In the genomic region with DNA sequence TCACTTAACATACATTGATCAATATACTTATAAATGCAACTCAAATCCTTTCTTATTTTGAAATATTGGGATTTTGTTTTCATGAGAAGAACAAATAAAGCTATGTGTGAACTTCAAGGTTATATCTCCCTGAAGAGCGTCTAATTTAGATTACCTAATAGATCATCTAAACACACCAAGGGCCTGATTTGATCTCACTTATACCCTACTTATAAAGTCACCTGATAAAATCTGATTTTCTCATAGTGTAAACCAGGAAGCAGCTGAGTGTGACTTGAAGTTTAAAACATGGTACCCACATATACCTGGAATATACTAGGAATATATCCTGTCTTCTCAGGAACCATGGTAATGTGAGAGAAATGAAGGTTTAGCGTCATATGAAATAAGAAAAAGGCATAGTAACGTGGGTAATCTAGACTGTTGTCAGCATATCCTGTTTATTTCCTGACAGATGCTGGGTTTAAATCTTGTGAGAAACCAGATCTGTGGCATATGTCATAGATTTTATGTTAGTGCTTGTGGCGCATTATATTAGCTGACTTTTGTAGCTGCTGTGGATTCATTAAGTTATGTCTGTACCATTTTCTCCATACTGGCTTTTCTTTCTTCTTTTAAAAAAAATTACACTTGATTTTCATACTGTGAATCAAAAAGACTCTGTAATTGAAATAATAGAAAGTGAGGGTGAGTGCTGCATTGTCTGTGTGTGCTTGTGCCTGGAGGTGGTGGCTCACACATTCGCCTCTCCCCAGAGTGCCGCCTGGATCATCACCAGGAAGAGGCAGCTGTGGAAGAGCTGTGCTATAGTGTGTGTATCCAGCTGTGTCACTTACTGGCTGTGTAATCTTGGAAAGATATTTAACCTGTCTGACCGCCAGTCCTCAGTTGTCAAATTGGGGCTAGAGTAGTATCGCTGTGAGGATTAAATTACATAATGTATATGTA, we compare ENCODE assay signal across 1 cellular context.
TF ChIP-seq lines count a peak whose summit lies in the region.

No MANE protein-coding gene starts in this region.

TF ChIP-seq in H1, 55 proteins besides CTCF, POLR2A, EP300 and RAD21:
- TF ChIP-seq CEBPB (IDR thresholded peaks at IDR 0.05; ENCODE audit: low read depth, low read length): no peak
- no peak for TF ChIP-seq JUND (IDR thresholded peaks at IDR 0.05; ENCODE audit: low read length)
- no peak for TF ChIP-seq PHF8 (conservative IDR thresholded peaks at IDR 0.05; ENCODE audit: low read depth, low read length)
- no peak for TF ChIP-seq CHD1 (IDR thresholded peaks at IDR 0.05; ENCODE audit: low read depth, low read length)
- no peak for TF ChIP-seq SP2 (IDR thresholded peaks at IDR 0.05; ENCODE audit: low read length)
- no peak for TF ChIP-seq BRCA1 (IDR thresholded peaks at IDR 0.05; ENCODE audit: low read depth, low read length)
- no peak for TF ChIP-seq TBP (IDR thresholded peaks at IDR 0.05; ENCODE audit: low read depth, low read length)
- TF ChIP-seq, protein P1, sequence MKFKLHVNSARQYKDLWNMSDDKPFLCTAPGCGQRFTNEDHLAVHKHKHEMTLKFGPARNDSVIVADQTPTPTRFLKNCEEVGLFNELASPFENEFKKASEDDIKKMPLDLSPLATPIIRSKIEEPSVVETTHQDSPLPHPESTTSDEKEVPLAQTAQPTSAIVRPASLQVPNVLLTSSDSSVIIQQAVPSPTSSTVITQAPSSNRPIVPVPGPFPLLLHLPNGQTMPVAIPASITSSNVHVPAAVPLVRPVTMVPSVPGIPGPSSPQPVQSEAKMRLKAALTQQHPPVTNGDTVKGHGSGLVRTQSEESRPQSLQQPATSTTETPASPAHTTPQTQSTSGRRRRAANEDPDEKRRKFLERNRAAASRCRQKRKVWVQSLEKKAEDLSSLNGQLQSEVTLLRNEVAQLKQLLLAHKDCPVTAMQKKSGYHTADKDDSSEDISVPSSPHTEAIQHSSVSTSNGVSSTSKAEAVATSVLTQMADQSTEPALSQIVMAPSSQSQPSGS (IDR thresholded peaks at IDR 0.05; ENCODE audit: low read length): no peak
- no peak for TF ChIP-seq TAF7 (optimal IDR thresholded peaks at IDR 0.05; ENCODE audit: borderline replicate concordance, low read depth, low read length)
- TF ChIP-seq RNF2 (IDR thresholded peaks at IDR 0.05; ENCODE audit: borderline replicate concordance, low read depth, low read length, missing control alignments, poor library complexity, severe bottlenecking): no peak
- TF ChIP-seq, protein P2, sequence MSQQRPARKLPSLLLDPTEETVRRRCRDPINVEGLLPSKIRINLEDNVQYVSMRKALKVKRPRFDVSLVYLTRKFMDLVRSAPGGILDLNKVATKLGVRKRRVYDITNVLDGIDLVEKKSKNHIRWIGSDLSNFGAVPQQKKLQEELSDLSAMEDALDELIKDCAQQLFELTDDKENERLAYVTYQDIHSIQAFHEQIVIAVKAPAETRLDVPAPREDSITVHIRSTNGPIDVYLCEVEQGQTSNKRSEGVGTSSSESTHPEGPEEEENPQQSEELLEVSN (IDR thresholded peaks at IDR 0.05): no peak
- TF ChIP-seq POLR2AphosphoS5 (IDR thresholded peaks at IDR 0.05; ENCODE audit: low read depth, low read length): no peak
- no peak for TF ChIP-seq SAP30 (IDR thresholded peaks at IDR 0.05; ENCODE audit: insufficient read depth, insufficient replicate concordance, low read length)
- TF ChIP-seq SUZ12 (IDR thresholded peaks at IDR 0.05; ENCODE audit: low read length): no peak
- TF ChIP-seq CREB1 (IDR thresholded peaks at IDR 0.05): no peak
- TF ChIP-seq GTF2F1 (IDR thresholded peaks at IDR 0.05; ENCODE audit: borderline replicate concordance, low read depth, low read length): no peak
